In genomic region chr7:6705959-6706665, GRCh38 we compare ENCODE assay signal across 1 cellular context.
TF ChIP-seq lines count a peak whose summit lies in the region.

No MANE protein-coding gene starts in this region.

TF ChIP-seq in K562, 482 proteins besides CTCF, POLR2A, EP300 and RAD21 (continued from another document and continues in another):
- TF ChIP-seq CEBPG (CRISPR knock-in tag; IDR thresholded peaks at IDR 0.05) (peak; percentile 19; the same call in 1 of the 2 replicates), CEBPG (tag; conservative IDR thresholded peaks at IDR 0.05 in 1 of 2, IDR thresholded peaks at IDR 0.05 in 1 of 2) (no peak), KAT8 (IDR thresholded peaks at IDR 0.05; ENCODE audit: low read depth) (no peak), TOE1 (IDR thresholded peaks at IDR 0.05; ENCODE audit: borderline replicate concordance) (no peak), TOE1 (CRISPR knock-in tag; IDR thresholded peaks at IDR 0.05; ENCODE audit: borderline replicate concordance, low read depth) (no peak), ATF1 (CRISPR knock-in tag; IDR thresholded peaks at IDR 0.05) (no peak), ATF1 (tag; IDR thresholded peaks at IDR 0.05) (0 out of 2 replicates have a peak, but pooled peaks have one; percentile 27), MTF1 (CRISPR knock-in tag; IDR thresholded peaks at IDR 0.05; ENCODE audit: borderline replicate concordance) (no peak), TBL1XR1 (IDR thresholded peaks at IDR 0.05; ENCODE audit: low read length in 2 of 2) (no peak), NCOA6 (IDR thresholded peaks at IDR 0.05) (no peak), DEAF1 (CRISPR knock-in tag; IDR thresholded peaks at IDR 0.05) (no peak), MTA3 (IDR thresholded peaks at IDR 0.05; ENCODE audit: borderline replicate concordance) (no peak), RBM25 (IDR thresholded peaks at IDR 0.05; ENCODE audit: low read depth, low read length, severe bottlenecking) (no peak), NCOR1 (IDR thresholded peaks at IDR 0.05) (0 out of 2 replicates have a peak, but pooled peaks have one; percentile 15), E2F4 (CRISPR knock-in tag; IDR thresholded peaks at IDR 0.05; ENCODE audit: low read depth) (0 out of 2 replicates have a peak, but pooled peaks have one; percentile 34), PRMT5 (CRISPR knock-in tag; IDR thresholded peaks at IDR 0.05) (peak; percentile 19; the same call in 1 of the 2 replicates), ZNF431 (CRISPR knock-in tag; IDR thresholded peaks at IDR 0.05) (no peak), ZNF699 (CRISPR knock-in tag; IDR thresholded peaks at IDR 0.05; ENCODE audit: insufficient replicate concordance) (no peak), ZNF184 (CRISPR knock-in tag; IDR thresholded peaks at IDR 0.05) (no peak), SREBF2 (CRISPR knock-in tag; IDR thresholded peaks at IDR 0.05) (no peak), FIP1L1 (IDR thresholded peaks at IDR 0.05; ENCODE audit: low read depth, low read length, poor library complexity, severe bottlenecking) (no peak), ZBTB7A (IDR thresholded peaks at IDR 0.05; ENCODE audit: borderline replicate concordance, control insufficient read depth, low read depth, low read length) (peak; percentile 66; the same call in 1 of the 2 replicates), RBM14 (IDR thresholded peaks at IDR 0.05; ENCODE audit: borderline replicate concordance, insufficient read depth, low read depth, low read length) (no peak), MYBL2 (IDR thresholded peaks at IDR 0.05; ENCODE audit: low read depth) (no peak), MYBL2 (CRISPR knock-in tag; IDR thresholded peaks at IDR 0.05; ENCODE audit: borderline replicate concordance) (no peak), CUX1 (CRISPR knock-in tag; IDR thresholded peaks at IDR 0.05) (no peak), TCF3 (CRISPR knock-in tag; IDR thresholded peaks at IDR 0.05) (peak; percentile 50; the same call in 1 of the 2 replicates), GATA2 (CRISPR knock-in tag; IDR thresholded peaks at IDR 0.05) (0 out of 2 replicates have a peak, but pooled peaks have one; percentile 16), FOXK1 (CRISPR knock-in tag; IDR thresholded peaks at IDR 0.05; ENCODE audit: borderline replicate concordance) (peak; percentile 66; the same call in 1 of the 2 replicates), ZNF318 (IDR thresholded peaks at IDR 0.05; ENCODE audit: borderline replicate concordance in 1 of 2, low read depth in 1 of 2) (no peak), CBFA2T3 (IDR thresholded peaks at IDR 0.05) (peak; percentile 70), TAF15 (IDR thresholded peaks at IDR 0.05; ENCODE audit: low read depth, low read length) (no peak), HOXB6 (CRISPR knock-in tag; IDR thresholded peaks at IDR 0.05; ENCODE audit: borderline replicate concordance) (no peak), DDX20 (tag; IDR thresholded peaks at IDR 0.05; ENCODE audit: low read depth) (no peak), CTCFL (IDR thresholded peaks at IDR 0.05; ENCODE audit: borderline replicate concordance, insufficient read depth, low read depth, low read length, poor library complexity, severe bottlenecking) (no peak), CREM (IDR thresholded peaks at IDR 0.05; ENCODE audit: low read depth) (peak; percentile 36; the same call in 1 of the 2 replicates)
- TF ChIP-seq, protein P1, sequence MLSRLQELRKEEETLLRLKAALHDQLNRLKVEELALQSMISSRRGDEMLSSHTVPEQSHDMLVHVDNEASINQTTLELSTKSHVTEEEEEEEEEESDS (CRISPR knock-in tag; IDR thresholded peaks at IDR 0.05) = no peak
- TF ChIP-seq, protein P2, sequence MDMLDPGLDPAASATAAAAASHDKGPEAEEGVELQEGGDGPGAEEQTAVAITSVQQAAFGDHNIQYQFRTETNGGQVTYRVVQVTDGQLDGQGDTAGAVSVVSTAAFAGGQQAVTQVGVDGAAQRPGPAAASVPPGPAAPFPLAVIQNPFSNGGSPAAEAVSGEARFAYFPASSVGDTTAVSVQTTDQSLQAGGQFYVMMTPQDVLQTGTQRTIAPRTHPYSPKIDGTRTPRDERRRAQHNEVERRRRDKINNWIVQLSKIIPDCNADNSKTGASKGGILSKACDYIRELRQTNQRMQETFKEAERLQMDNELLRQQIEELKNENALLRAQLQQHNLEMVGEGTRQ (CRISPR knock-in tag; IDR thresholded peaks at IDR 0.05) = no peak
